Comparison of ENCODE assay signal across 1 cellular context in genomic region chr16:3469736-3470135, GRCh38.
TF ChIP-seq lines count a peak whose summit lies in the region.

No MANE protein-coding gene starts in this region.

TF ChIP-seq in SK-N-SH, 30 proteins besides CTCF, POLR2A, EP300 and RAD21:
- TF ChIP-seq RFX5 (IDR thresholded peaks at IDR 0.05; ENCODE audit: low read length) (no peak), CHD2 (IDR thresholded peaks at IDR 0.05; ENCODE audit: low read length, partially characterized antibody) (no peak), POLR2AphosphoS5 (IDR thresholded peaks at IDR 0.05; ENCODE audit: low read depth, low read length) (no peak), GATA2 (CRISPR knock-in tag; IDR thresholded peaks at IDR 0.05) (no peak), JUND (IDR thresholded peaks at IDR 0.05) (no peak)
- TF ChIP-seq, protein P1, sequence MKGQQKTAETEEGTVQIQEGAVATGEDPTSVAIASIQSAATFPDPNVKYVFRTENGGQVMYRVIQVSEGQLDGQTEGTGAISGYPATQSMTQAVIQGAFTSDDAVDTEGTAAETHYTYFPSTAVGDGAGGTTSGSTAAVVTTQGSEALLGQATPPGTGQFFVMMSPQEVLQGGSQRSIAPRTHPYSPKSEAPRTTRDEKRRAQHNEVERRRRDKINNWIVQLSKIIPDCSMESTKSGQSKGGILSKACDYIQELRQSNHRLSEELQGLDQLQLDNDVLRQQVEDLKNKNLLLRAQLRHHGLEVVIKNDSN (IDR thresholded peaks at IDR 0.05; ENCODE audit: borderline replicate concordance, low read depth): no peak
- TF ChIP-seq, protein P2, sequence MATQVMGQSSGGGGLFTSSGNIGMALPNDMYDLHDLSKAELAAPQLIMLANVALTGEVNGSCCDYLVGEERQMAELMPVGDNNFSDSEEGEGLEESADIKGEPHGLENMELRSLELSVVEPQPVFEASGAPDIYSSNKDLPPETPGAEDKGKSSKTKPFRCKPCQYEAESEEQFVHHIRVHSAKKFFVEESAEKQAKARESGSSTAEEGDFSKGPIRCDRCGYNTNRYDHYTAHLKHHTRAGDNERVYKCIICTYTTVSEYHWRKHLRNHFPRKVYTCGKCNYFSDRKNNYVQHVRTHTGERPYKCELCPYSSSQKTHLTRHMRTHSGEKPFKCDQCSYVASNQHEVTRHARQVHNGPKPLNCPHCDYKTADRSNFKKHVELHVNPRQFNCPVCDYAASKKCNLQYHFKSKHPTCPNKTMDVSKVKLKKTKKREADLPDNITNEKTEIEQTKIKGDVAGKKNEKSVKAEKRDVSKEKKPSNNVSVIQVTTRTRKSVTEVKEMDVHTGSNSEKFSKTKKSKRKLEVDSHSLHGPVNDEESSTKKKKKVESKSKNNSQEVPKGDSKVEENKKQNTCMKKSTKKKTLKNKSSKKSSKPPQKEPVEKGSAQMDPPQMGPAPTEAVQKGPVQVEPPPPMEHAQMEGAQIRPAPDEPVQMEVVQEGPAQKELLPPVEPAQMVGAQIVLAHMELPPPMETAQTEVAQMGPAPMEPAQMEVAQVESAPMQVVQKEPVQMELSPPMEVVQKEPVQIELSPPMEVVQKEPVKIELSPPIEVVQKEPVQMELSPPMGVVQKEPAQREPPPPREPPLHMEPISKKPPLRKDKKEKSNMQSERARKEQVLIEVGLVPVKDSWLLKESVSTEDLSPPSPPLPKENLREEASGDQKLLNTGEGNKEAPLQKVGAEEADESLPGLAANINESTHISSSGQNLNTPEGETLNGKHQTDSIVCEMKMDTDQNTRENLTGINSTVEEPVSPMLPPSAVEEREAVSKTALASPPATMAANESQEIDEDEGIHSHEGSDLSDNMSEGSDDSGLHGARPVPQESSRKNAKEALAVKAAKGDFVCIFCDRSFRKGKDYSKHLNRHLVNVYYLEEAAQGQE (IDR thresholded peaks at IDR 0.05; ENCODE audit: low read depth, low read length): no peak
